ENCODE assay signal across 19 cellular contexts in the genomic region with DNA sequence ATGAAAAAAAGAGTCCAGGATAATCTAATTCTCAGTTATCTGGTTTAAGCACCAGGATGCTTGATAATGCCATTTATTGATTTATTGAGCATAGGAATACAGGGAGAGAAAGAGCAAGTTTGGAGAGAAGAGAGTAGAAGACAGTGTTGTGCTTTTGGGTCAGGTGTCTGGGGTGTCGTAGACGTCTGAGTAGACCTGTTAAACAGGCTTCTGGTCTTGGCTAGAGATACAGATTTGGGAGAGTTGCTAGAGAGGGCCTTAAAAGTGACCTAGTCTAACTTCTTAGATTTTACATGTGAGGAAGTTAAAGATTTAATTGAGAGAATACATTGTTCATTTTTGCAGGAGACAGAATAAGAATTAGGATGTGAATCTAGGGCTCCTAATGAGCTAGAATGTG.
"Had no signal": no experiment of that assay in that cellular context is flagged by ENCODE, and none has a peak within 500 bp of the region (broad histone marks: within the 10 kb centered on the region; RNA-seq: fewer than 3 reads in every experiment).

No MANE protein-coding gene starts in this region.

- H3K27me3 ChIP-seq: left lung, transverse colon had no signal

- H3K36me3 Mint-ChIP-seq: natural killer cell had no signal

- DNase-seq: activated CD4-positive, alpha-beta memory T cell treated with anti-CD3 and anti-CD28 coated beads, Interleukin-2, amount 10 ng/mL, durations not matched to agents 7 days and 5 days; activated CD4-positive, alpha-beta T cell treated with anti-CD3 and anti-CD28 coated beads, Interleukin-2, amount 10 ng/mL, durations not matched to agents 24 days and 14 days; activated naive CD4-positive, alpha-beta T cell; activated naive CD8-positive, alpha-beta T cell treated with anti-CD3 and anti-CD28 coated beads, Interleukin-2, amount 50 U/mL, for 24 hours; activated T-cell treated with anti-CD3 and anti-CD28 coated beads, Interleukin-2, amount 50 U/mL, for 1 hour; effector CD4-positive, alpha-beta T cell; hippocampal formation; kidney glomerular epithelial cell; left lung; natural killer cell; stimulated activated CD4-positive, alpha-beta T cell treated with anti-CD3 and anti-CD28 coated beads, Interleukin-2, amount 100 ng/mL, for 48 hours; stimulated activated CD8-positive, alpha-beta memory T cell treated with anti-CD3 and anti-CD28 coated beads, Interleukin-4, amount 100 ng/mL, for 48 hours; stimulated activated naive B cell treated with anti-CD40 and anti-IgM and Interleukin-4, amounts not matched to agents 10 μg/mL and 1 μg/mL and 100 μg/mL, for 72 hours; T-cell; T1000; transverse colon had no signal

- H3K4me3 Mint-ChIP-seq: activated CD4-positive, alpha-beta memory T cell treated with anti-CD3 and anti-CD28 coated beads, Interleukin-2, amount 10 ng/mL, durations not matched to agents 7 days and 5 days; activated CD4-positive, alpha-beta T cell treated with anti-CD3 and anti-CD28 coated beads, Interleukin-2, amount 10 ng/mL, durations not matched to agents 24 days and 14 days; activated naive CD8-positive, alpha-beta T cell treated with anti-CD3 and anti-CD28 coated beads, Interleukin-2, amount 50 U/mL, for 24 hours; natural killer cell; stimulated activated naive B cell treated with anti-CD40 and anti-IgM and Interleukin-4, amounts not matched to agents 10 μg/mL and 1 μg/mL and 100 μg/mL, for 72 hours had no signal

- H3K9me3 ChIP-seq: left lung, transverse colon had no signal

- H3K27ac Mint-ChIP-seq: activated CD4-positive, alpha-beta memory T cell treated with anti-CD3 and anti-CD28 coated beads, Interleukin-2, amount 10 ng/mL, durations not matched to agents 7 days and 5 days; activated CD4-positive, alpha-beta T cell treated with anti-CD3 and anti-CD28 coated beads, Interleukin-2, amount 10 ng/mL, durations not matched to agents 24 days and 14 days; activated T-helper 2 cell treated with anti-CD3 and anti-CD28 coated beads, Interferon-gamma antibody, Interleukin-2, Interleukin-4, amounts not matched to agents 10 μg/mL and 5 μg/mL and 100 μg/mL, durations not matched to agents 14 hours and 24 hours and 36 hours had no signal

- H3K4me3 ChIP-seq: left lung, lung, transverse colon had no signal

- H3K27me3 Mint-ChIP-seq: activated CD4-positive, alpha-beta memory T cell treated with anti-CD3 and anti-CD28 coated beads, Interleukin-2, amount 10 ng/mL, durations not matched to agents 7 days and 5 days; activated CD4-positive, alpha-beta T cell treated with anti-CD3 and anti-CD28 coated beads, Interleukin-2, amount 10 ng/mL, durations not matched to agents 24 days and 14 days; activated naive CD8-positive, alpha-beta T cell treated with anti-CD3 and anti-CD28 coated beads, Interleukin-2, amount 50 U/mL, for 24 hours; progenitor cell of endocrine pancreas; stimulated activated naive B cell treated with anti-CD40 and anti-IgM and Interleukin-4, amounts not matched to agents 10 μg/mL and 1 μg/mL and 100 μg/mL, for 72 hours; T-cell had no signal

- H3K27ac ChIP-seq: left lung, transverse colon had no signal

- H3K9me3 Mint-ChIP-seq: activated CD4-positive, alpha-beta memory T cell treated with anti-CD3 and anti-CD28 coated beads, Interleukin-2, amount 10 ng/mL, durations not matched to agents 7 days and 5 days; activated CD4-positive, alpha-beta T cell treated with anti-CD3 and anti-CD28 coated beads, Interleukin-2, amount 10 ng/mL, durations not matched to agents 24 days and 14 days; activated naive CD8-positive, alpha-beta T cell treated with anti-CD3 and anti-CD28 coated beads, Interleukin-2, amount 50 U/mL, for 24 hours; natural killer cell; stimulated activated naive B cell treated with anti-CD40 and anti-IgM and Interleukin-4, amounts not matched to agents 10 μg/mL and 1 μg/mL and 100 μg/mL, for 72 hours; T-cell had no signal

- H3K36me3 ChIP-seq: left lung, transverse colon had no signal

- ATAC-seq: activated naive CD8-positive, alpha-beta T cell treated with anti-CD3 and anti-CD28 coated beads, Interleukin-2, amount 50 U/mL, for 24 hours; left lung; stimulated activated naive B cell treated with anti-CD40 and anti-IgM and Interleukin-4, amounts not matched to agents 10 μg/mL and 1 μg/mL and 100 μg/mL, for 72 hours had no signal
